8 cellular contexts compared by ENCODE assay signal in the genomic region with DNA sequence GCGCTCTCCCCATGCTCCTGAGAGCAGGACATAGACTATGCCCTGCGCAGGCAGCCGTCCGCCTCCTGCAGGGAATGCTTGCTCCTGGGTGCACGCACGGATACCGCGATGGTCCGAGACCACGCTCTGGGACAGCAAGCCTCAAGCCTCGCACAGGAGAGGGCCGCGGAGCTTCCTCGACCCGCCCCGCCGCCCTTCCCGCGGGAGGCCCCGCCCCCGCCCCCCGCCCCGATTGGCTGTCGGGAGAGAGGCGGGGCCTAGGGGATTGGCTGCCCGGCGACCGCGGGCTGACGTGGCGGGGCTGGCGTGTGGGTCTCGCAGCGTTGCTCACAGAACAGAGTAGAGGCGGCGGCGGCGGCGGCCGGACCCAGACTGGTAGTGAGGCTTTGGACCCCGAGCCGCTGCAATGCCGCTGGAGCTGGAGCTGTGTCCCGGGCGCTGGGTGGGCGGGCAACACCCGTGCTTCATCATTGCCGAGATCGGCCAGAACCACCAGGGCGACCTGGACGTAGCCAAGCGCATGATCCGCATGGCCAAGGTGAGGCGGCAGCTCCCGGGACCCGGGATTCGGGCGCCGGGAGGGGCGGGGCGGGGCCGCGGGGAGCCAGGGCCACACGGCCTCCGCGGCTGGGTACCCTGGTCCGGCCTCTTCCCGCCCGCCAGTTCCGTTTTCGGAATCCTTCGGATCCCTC. TPM values are rescaled to one million over a fixed set of nuclear protein-coding genes. Genes with fewer than 3 reads are reported as not detected.
A peak's percentile ranks its signal among the peaks of the same experiment; 100 is the strongest.
DNase-seq lines count a peak whose midpoint lies in the region; ATAC-seq and TF ChIP-seq lines count a peak whose summit lies in the region.

A gene with protein sequence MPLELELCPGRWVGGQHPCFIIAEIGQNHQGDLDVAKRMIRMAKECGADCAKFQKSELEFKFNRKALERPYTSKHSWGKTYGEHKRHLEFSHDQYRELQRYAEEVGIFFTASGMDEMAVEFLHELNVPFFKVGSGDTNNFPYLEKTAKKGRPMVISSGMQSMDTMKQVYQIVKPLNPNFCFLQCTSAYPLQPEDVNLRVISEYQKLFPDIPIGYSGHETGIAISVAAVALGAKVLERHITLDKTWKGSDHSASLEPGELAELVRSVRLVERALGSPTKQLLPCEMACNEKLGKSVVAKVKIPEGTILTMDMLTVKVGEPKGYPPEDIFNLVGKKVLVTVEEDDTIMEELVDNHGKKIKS (plus strand): TSS at position 330 of the 692 bp plus-strand sequence. CDS start 77 bp downstream, at position 407.

- H3K4me3 ChIP-seq in CD8-positive, alpha-beta memory T cell (ENCODE audit: low read length), result peak within 1 kb of the TSS; percentile 76
- H3K4me3 ChIP-seq in ectodermal cell (ENCODE audit: insufficient read depth, low read depth, low read length) (peak within 1 kb of the TSS; percentile 65), lower lobe of right lung (peak within 1 kb of the TSS; percentile 94)

- intact Hi-C loops in lower lobe of right lung (cut with DNase I), result no loop called here

- H3K36me3 ChIP-seq in CD8-positive, alpha-beta memory T cell (ENCODE audit: insufficient read depth, low read length), result no peaks in the 10 kb centered on the region
- H3K36me3 ChIP-seq in ectodermal cell (ENCODE audit: control insufficient read depth, insufficient read depth, low read length) (no peaks in the 10 kb centered on the region), lower lobe of right lung (peaks cover 11% of the 10 kb centered on the region)

- POLR2A ChIA-PET in CD8-positive, alpha-beta memory T cell (lab: Charles Lee), result interaction anchor here (0.6 to 1.5 kb wide), 6 partner anchors 64 to 424 kb away, joined by 3 to 11 read pairs (median 4); a partner anchor contains a TSS

- H3K27me3 ChIP-seq in CD8-positive, alpha-beta memory T cell (ENCODE audit: insufficient read depth, low read length, poor library complexity, severe bottlenecking), result no peaks in the 10 kb centered on the region
- H3K27me3 ChIP-seq in ectodermal cell (ENCODE audit: control insufficient read depth, insufficient read depth, low read length, poor library complexity, severe bottlenecking) (peaks cover 8% of the 10 kb centered on the region), lower lobe of right lung (ENCODE audit: low read depth) (no peaks in the 10 kb centered on the region)

- CTCF ChIA-PET in CD8-positive, alpha-beta memory T cell (lab: Charles Lee), result interaction anchor here (0.8 to 4.6 kb wide), 6 partner anchors 11 to 200 kb away, joined by 4 to 24 read pairs (median 10); a partner anchor contains a TSS

- WGBS in ectodermal cell, 2 experiments, result 0% methylated on average over 72 of the region's 72 CpGs

- no peaks in the 10 kb centered on the region for H3K9me3 ChIP-seq in CD8-positive, alpha-beta memory T cell (ENCODE audit: low read length)
- H3K9me3 ChIP-seq in ectodermal cell (ENCODE audit: control insufficient read depth, low read length) (no peaks in the 10 kb centered on the region), lower lobe of right lung (no peaks in the 10 kb centered on the region)

- H3K4me1 ChIP-seq in CD8-positive, alpha-beta memory T cell (ENCODE audit: insufficient read depth, low read length), result peaks cover 16% of the 10 kb centered on the region
- H3K4me1 ChIP-seq in ectodermal cell (ENCODE audit: control insufficient read depth, insufficient read depth, low read length) (peaks cover 3% of the 10 kb centered on the region), lower lobe of right lung (peaks cover 34% of the 10 kb centered on the region)

- H3K36me3 Mint-ChIP-seq in CD8-positive, alpha-beta memory T cell, result peaks cover 0 to 14% (median 2%) of the 10 kb centered on the region in 3 donors

- DNase-seq in CD8-positive, alpha-beta memory T cell, result peak; percentile 87 to 94 (median 88)
- DNase-seq in HPDE6-E6E7 (ENCODE audit: extremely low spot score), result peak; percentile 90
- DNase-seq in NK-92 (lab: John Stamatoyannopoulos, UW; ENCODE audit: unreplicated experiment), result peak; percentile 37
- DNase-seq in activated CD8-positive, alpha-beta memory T cell treated with anti-CD3 and anti-CD28 coated beads for 1 hour (ENCODE audit: extremely low read depth in 1 of 2, low read depth in 1 of 2), result peak; percentile 81 to 88
- DNase-seq in lower lobe of right lung, result peak; percentile 96
- DNase-seq in stimulated activated CD4-positive, alpha-beta T cell treated with anti-CD3 and anti-CD28 coated beads, TNF-alpha, amount 100 ng/mL, for 1 hour (ENCODE audit: low read depth in 3 of 3, low spot score in 1 of 3), result peak; percentile 76 to 84 (median 78)

- H3K4me1 Mint-ChIP-seq in CD8-positive, alpha-beta memory T cell, result peaks cover 18 to 32% (median 30%) of the 10 kb centered on the region in 3 donors

- TF ChIP-seq CTCF in lower lobe of right lung (IDR thresholded peaks at IDR 0.05), result no peak

- H3K4me3 Mint-ChIP-seq in CD8-positive, alpha-beta memory T cell, result peak within 1 kb of the TSS; percentile 94 to 99 (median 96)

- H3K9me3 Mint-ChIP-seq in CD8-positive, alpha-beta memory T cell, result no peaks in the 10 kb centered on the region

- H3K27ac ChIP-seq in CD8-positive, alpha-beta memory T cell (ENCODE audit: low read depth, low read length), result peak within 1 kb of the TSS; percentile 72
- H3K27ac ChIP-seq in ectodermal cell (ENCODE audit: insufficient read depth, low read depth, low read length, poor library complexity, severe bottlenecking), result no peak within 1 kb of the TSS
- peak within 1 kb of the TSS; percentile 96 for H3K27ac ChIP-seq in lower lobe of right lung

- peak; percentile 95 for ATAC-seq in GM19467 (IDR thresholded peaks at IDR 0.05; ENCODE audit: unreplicated experiment)
- peak; percentile 99 for ATAC-seq in lower lobe of right lung

- peak within 1 kb of the TSS; percentile 91 to 99 (median 96) for H3K27ac Mint-ChIP-seq in CD8-positive, alpha-beta memory T cell

- no peaks in the 10 kb centered on the region for H3K27me3 Mint-ChIP-seq in CD8-positive, alpha-beta memory T cell

RNA-seq across cellular contexts. Expression of the gene that starts here (rescaled TPM):
- 10 to 100 TPM; 33.2 to 34.8 TPM for total RNA-seq in CD8-positive, alpha-beta memory T cell
- polyA plus RNA-seq in CD8-positive, alpha-beta memory T cell, result 29.3 TPM
- 28.5 TPM for polyA plus RNA-seq in ectodermal cell (2013, experiment 1 of 4)
- polyA plus RNA-seq in ectodermal cell (2013, experiment 2 of 4), result 26.2 TPM
- polyA plus RNA-seq in ectodermal cell (2013, experiment 3 of 4), result 22.4 TPM
- polyA plus RNA-seq in ectodermal cell (2013, experiment 4 of 4), result 22.6 TPM
- 61.9 TPM for total RNA-seq in lower lobe of right lung

Comparison
In these comparisons a context has a peak if more than half of its experiments do, and no peak if none do; other contexts are left out.
1. DNase-seq: peak in every context shown above with its lines; median percentile 96 in lower lobe of right lung; 90 in HPDE6-E6E7; 88 in CD8-positive, alpha-beta memory T cell; 84 in activated CD8-positive, alpha-beta memory T cell treated with anti-CD3 and anti-CD28 coated beads for 1 hour; 78 in stimulated activated CD4-positive, alpha-beta T cell treated with anti-CD3 and anti-CD28 coated beads, TNF-alpha, amount 100 ng/mL, for 1 hour; 37 in NK-92.